In genomic region chr10:63666836-63667383, GRCh38 we compare ENCODE assay signal across 11 cellular contexts.
DNase-seq lines count a peak whose midpoint lies in the region; ATAC-seq and TF ChIP-seq lines count a peak whose summit lies in the region.
"Had no signal": no experiment of that assay in that cellular context is flagged by ENCODE, and none has a peak within 500 bp of the region (broad histone marks: within the 10 kb centered on the region; RNA-seq: fewer than 3 reads in every experiment).

No MANE protein-coding gene starts in this region.

- H3K4me1 Mint-ChIP-seq in CD8-positive, alpha-beta T cell (ENCODE audit: low read depth): no peaks in the 10 kb centered on the region
- H3K4me1 Mint-ChIP-seq: activated B cell treated with CpG ODN at 0.5 μM for 24 hours had no signal

- TF ChIP-seq CTCF in left ventricle myocardium inferior (IDR thresholded peaks at IDR 0.05; ENCODE audit: borderline replicate concordance) (no peak), right atrium auricular region (IDR thresholded peaks at IDR 0.05) (no peak)
- TF ChIP-seq CTCF in CD8-positive, alpha-beta T cell (IDR thresholded peaks at IDR 0.05): no peak

- H3K27me3 ChIP-seq in left ventricle myocardium inferior (ENCODE audit: low read depth): no peaks in the 10 kb centered on the region
- H3K27me3 ChIP-seq in right atrium auricular region: no peaks in the 10 kb centered on the region
- H3K27me3 ChIP-seq in CD8-positive, alpha-beta T cell (ENCODE audit: insufficient read depth, low read length): no peaks in the 10 kb centered on the region
- H3K27me3 ChIP-seq: BE2C had no signal

- no peak overlapping the region for H3K27ac Mint-ChIP-seq in CD8-positive, alpha-beta T cell
- H3K27ac Mint-ChIP-seq: activated B cell treated with CpG ODN at 0.5 μM for 24 hours had no signal

- POLR2A ChIA-PET in CD8-positive, alpha-beta T cell (lab: Charles Lee): no interaction called here

- intact Hi-C loops in left ventricle myocardium inferior (cut with micrococcal nuclease): no loop called here
- intact Hi-C loops in CD8-positive, alpha-beta T cell (cut with DNase I, micrococcal nuclease): no loop called here

- H3K4me3 Mint-ChIP-seq in CD8-positive, alpha-beta T cell: no peak overlapping the region
- H3K4me3 Mint-ChIP-seq: activated B cell treated with CpG ODN at 0.5 μM for 24 hours had no signal

- H3K4me3 ChIP-seq in left ventricle myocardium inferior (no peak overlapping the region), right atrium auricular region (no peak overlapping the region)
- H3K4me3 ChIP-seq in CD8-positive, alpha-beta T cell (ENCODE audit: low read depth, low read length): no peak overlapping the region

- H3K36me3 Mint-ChIP-seq in CD8-positive, alpha-beta T cell: no peaks in the 10 kb centered on the region

- H3K27ac ChIP-seq in left ventricle myocardium inferior (replicated peaks): peak overlapping the region; percentile 63
- peak overlapping the region in 1 of 2 donors; percentile 19 for H3K27ac ChIP-seq in right atrium auricular region
- no peak overlapping the region for H3K27ac ChIP-seq in CD8-positive, alpha-beta T cell (ENCODE audit: low read depth, low read length)

- H3K4me1 ChIP-seq in left ventricle myocardium inferior (peaks cover 48% of the 10 kb centered on the region), right atrium auricular region (peaks cover 0 to 14% of the 10 kb centered on the region in 2 donors)
- no peaks in the 10 kb centered on the region for H3K4me1 ChIP-seq in CD8-positive, alpha-beta T cell (ENCODE audit: insufficient read depth, low read length)

- no peaks in the 10 kb centered on the region for H3K9me3 Mint-ChIP-seq in CD8-positive, alpha-beta T cell
- H3K9me3 Mint-ChIP-seq: activated B cell treated with CpG ODN at 0.5 μM for 24 hours had no signal

- DNase-seq in left ventricle myocardium inferior (no peak), right atrium auricular region (ENCODE audit: low spot score) (no peak), dermis blood vessel endothelial cell (peak; percentile 91), NCI-H2107 treated with DMSO at 0.1 percent for 48 hours (lab: John Stamatoyannopoulos, UW; ENCODE audit: unreplicated experiment) (no peak)
- no peak for DNase-seq in effector CD8-positive, alpha-beta T cell (lab: John Stamatoyannopoulos, UW)
- DNase-seq in CD8-positive, alpha-beta T cell: no peak
- no peak for DNase-seq in stimulated activated CD4-positive, alpha-beta T cell treated with anti-CD3 and anti-CD28 coated beads, Interleukin-4, amount 100 ng/mL, for 4 hours
- DNase-seq: activated B cell treated with CpG ODN at 0.5 μM for 24 hours; BE2C; stimulated activated CD4-positive, alpha-beta T cell treated with anti-CD3 and anti-CD28 coated beads, Interleukin-4, amount 100 ng/mL, for 24 hours had no signal

- H3K9me3 ChIP-seq in left ventricle myocardium inferior (replicated peaks) (no peaks in the 10 kb centered on the region), right atrium auricular region (no peaks in the 10 kb centered on the region)
- H3K9me3 ChIP-seq in CD8-positive, alpha-beta T cell (ENCODE audit: low read length): no peaks in the 10 kb centered on the region
- H3K9me3 ChIP-seq: BE2C had no signal

- H3K27me3 Mint-ChIP-seq in CD8-positive, alpha-beta T cell (ENCODE audit: low read depth): no peaks in the 10 kb centered on the region
- H3K27me3 Mint-ChIP-seq: activated B cell treated with CpG ODN at 0.5 μM for 24 hours had no signal

- no peaks in the 10 kb centered on the region for H3K36me3 ChIP-seq in left ventricle myocardium inferior
- no peaks in the 10 kb centered on the region for H3K36me3 ChIP-seq in right atrium auricular region
- no peaks in the 10 kb centered on the region for H3K36me3 ChIP-seq in CD8-positive, alpha-beta T cell (ENCODE audit: insufficient read depth, low read length)
- H3K36me3 ChIP-seq: BE2C had no signal

- peak; percentile 74 for ATAC-seq in HG03280 (IDR thresholded peaks at IDR 0.05; ENCODE audit: unreplicated experiment)
- no peak for ATAC-seq in CD8-positive, alpha-beta T cell

- CTCF ChIA-PET in CD8-positive, alpha-beta T cell (lab: Charles Lee): no interaction called here
